ENCODE assay signal across 10 cellular contexts in genomic region chr17:76670020-76670707, GRCh38. TPM values are rescaled to one million over a fixed set of nuclear protein-coding genes. Genes with fewer than 3 reads are reported as not detected.
DNase-seq lines count a peak whose midpoint lies in the region; ATAC-seq and TF ChIP-seq lines count a peak whose summit lies in the region.
"Had no signal": no experiment of that assay in that cellular context is flagged by ENCODE, and none has a peak within 500 bp of the region (broad histone marks: within the 10 kb centered on the region; RNA-seq: fewer than 3 reads in every experiment).

No MANE protein-coding gene starts in this region.

- H3K4me3 ChIP-seq in HUES48 (ENCODE audit: low read depth, low read length): 0 out of 2 replicates have a peak overlapping the region, but pooled peaks have one; percentile 0
- H3K4me3 ChIP-seq in SU-DHL-6 (ENCODE audit: insufficient read depth, low read length, poor library complexity, severe bottlenecking): no peak overlapping the region
- H3K4me3 ChIP-seq in esophagus squamous epithelium: no peak overlapping the region
- H3K4me3 ChIP-seq in parathyroid adenoma (ENCODE audit: low read depth, low read length): peak overlapping the region; percentile 70

- ATAC-seq in HG02870 (IDR thresholded peaks at IDR 0.05; ENCODE audit: unreplicated experiment): no peak

- H3K27me3 ChIP-seq in HUES48 (ENCODE audit: control insufficient read depth, insufficient read depth, low read length) (no peaks in the 10 kb centered on the region), SU-DHL-6 (ENCODE audit: low read length) (no peaks in the 10 kb centered on the region), esophagus squamous epithelium (no peaks in the 10 kb centered on the region), parathyroid adenoma (ENCODE audit: control insufficient read depth, insufficient read depth, low read length) (no peaks in the 10 kb centered on the region)

- H3F3A ChIP-seq in SU-DHL-6 (ENCODE audit: insufficient read depth): no peaks in the 10 kb centered on the region

- H3K9me2 ChIP-seq in SU-DHL-6 (replicated peaks; ENCODE audit: insufficient read depth, low read length): no peaks in the 10 kb centered on the region

- no peak overlapping the region for H3K4me2 ChIP-seq in SU-DHL-6 (ENCODE audit: low read depth, low read length, poor library complexity, severe bottlenecking)
- peak overlapping the region; percentile 83 for H3K4me2 ChIP-seq in parathyroid adenoma (ENCODE audit: low read length)

- H3K27ac ChIP-seq in HUES48 (ENCODE audit: low read depth, low read length) (no peak overlapping the region), SU-DHL-6 (ENCODE audit: low read depth, low read length) (no peak overlapping the region), esophagus squamous epithelium (peak overlapping the region; percentile 95 to 98 (median 96)), parathyroid adenoma (peak overlapping the region; percentile 84)

- DNase-seq in esophagus squamous epithelium (lab: John Stamatoyannopoulos, UW) (no peak), anterior cingulate cortex (lab: John Stamatoyannopoulos, UW) (no peak), GOT3 (lab: John Stamatoyannopoulos, UW) (no peak)
- DNase-seq: activated CD4-positive, alpha-beta T cell treated with anti-CD3 and anti-CD28 coated beads, Interleukin-2, amount 50 U/mL, for 4 hours; MV-4-11 had no signal

- no peak for TF ChIP-seq POLR2A in esophagus squamous epithelium (IDR thresholded peaks at IDR 0.05)

- no peaks in the 10 kb centered on the region for H4K20me1 ChIP-seq in SU-DHL-6 (ENCODE audit: low read depth, low read length)

- H3K36me3 ChIP-seq in HUES48 (ENCODE audit: control insufficient read depth, insufficient read depth, low read length) (no peaks in the 10 kb centered on the region), SU-DHL-6 (ENCODE audit: low read length) (no peaks in the 10 kb centered on the region), esophagus squamous epithelium (no peaks in the 10 kb centered on the region), parathyroid adenoma (ENCODE audit: control insufficient read depth, insufficient read depth, low read length) (no peaks in the 10 kb centered on the region)

- H3K9me3 ChIP-seq in HUES48 (ENCODE audit: control insufficient read depth, insufficient read depth, low read length) (no peaks in the 10 kb centered on the region), SU-DHL-6 (ENCODE audit: insufficient read depth, low read length) (no peaks in the 10 kb centered on the region), esophagus squamous epithelium (no peaks in the 10 kb centered on the region), parathyroid adenoma (ENCODE audit: control insufficient read depth, low read length) (no peaks in the 10 kb centered on the region)

- WGBS in esophagus squamous epithelium, 2 donors: 74% methylated on average over 9 of the region's 9 CpGs

- H3K79me2 ChIP-seq in SU-DHL-6 (ENCODE audit: insufficient read depth, low read length) (no peaks in the 10 kb centered on the region), parathyroid adenoma (no peaks in the 10 kb centered on the region)

- no peak overlapping the region for H3K9ac ChIP-seq in HUES48 (ENCODE audit: low read depth, low read length)
- no peak overlapping the region for H3K9ac ChIP-seq in SU-DHL-6 (ENCODE audit: low read length)
- no peak overlapping the region for H3K9ac ChIP-seq in parathyroid adenoma

- H3K4me1 ChIP-seq in HUES48 (ENCODE audit: control insufficient read depth, insufficient read depth, low read length): peaks cover 15% of the 10 kb centered on the region
- peaks cover 7 to 67% (median 36%) of the 10 kb centered on the region in 3 donors for H3K4me1 ChIP-seq in esophagus squamous epithelium
- H3K4me1 ChIP-seq in parathyroid adenoma: peaks cover 23% of the 10 kb centered on the region

- H2AFZ ChIP-seq in SU-DHL-6 (ENCODE audit: low read depth, low read length, severe bottlenecking): peak overlapping the region; percentile 81
- H2AFZ ChIP-seq in parathyroid adenoma: peak overlapping the region; percentile 79

- TF ChIP-seq CTCF in SU-DHL-6 (IDR thresholded peaks at IDR 0.05; ENCODE audit: insufficient read depth, low read length, poor library complexity, severe bottlenecking) (no peak), esophagus squamous epithelium (IDR thresholded peaks at IDR 0.05) (no peak), parathyroid adenoma (IDR thresholded peaks at IDR 0.05) (no peak)

- intact Hi-C loops in esophagus squamous epithelium (cut with DNase I): no loop called here

RNA-seq across cellular contexts. Expression of gene ST6GALNAC1, which starts 26.6 kb away (rescaled TPM):
- 10 to 100 TPM; 10.6 to 63.3 (median 32.7) TPM for total RNA-seq in esophagus squamous epithelium
- total RNA-seq: dermis microvascular lymphatic vessel endothelial cell had no signal

RNA-seq across cellular contexts. Expression of gene MXRA7, which starts 40.6 kb away (rescaled TPM):
- total RNA-seq in esophagus squamous epithelium: 100 to 1,000 TPM in 1 of 4 donors, 10 to 100 TPM in 3; 11.0 to 116 (median 39.2) TPM

RNA-seq across cellular contexts. Expression of gene JMJD6, which starts 56.2 kb away (rescaled TPM):
- 10 to 100 TPM; 13.0 to 17.2 (median 16.7) TPM for total RNA-seq in esophagus squamous epithelium

RNA-seq across cellular contexts. Expression of gene METTL23, which starts 56.5 kb away (rescaled TPM):
- 10 to 100 TPM; 14.6 to 33.0 (median 24.7) TPM for total RNA-seq in esophagus squamous epithelium

Comparison
In these comparisons a context has a peak if more than half of its experiments do, and no peak if none do; other contexts are left out.
1. H3K27ac ChIP-seq: peak in esophagus squamous epithelium (4 of 4) and parathyroid adenoma (single experiment); none in HUES48 (single experiment) and SU-DHL-6 (single experiment).
2. H3K4me3 ChIP-seq: peak in HUES48 (single experiment) and parathyroid adenoma (single experiment); none in SU-DHL-6 (single experiment) and esophagus squamous epithelium (0 of 4).